Comparison of ENCODE assay signal across 8 cellular contexts in the genomic region with DNA sequence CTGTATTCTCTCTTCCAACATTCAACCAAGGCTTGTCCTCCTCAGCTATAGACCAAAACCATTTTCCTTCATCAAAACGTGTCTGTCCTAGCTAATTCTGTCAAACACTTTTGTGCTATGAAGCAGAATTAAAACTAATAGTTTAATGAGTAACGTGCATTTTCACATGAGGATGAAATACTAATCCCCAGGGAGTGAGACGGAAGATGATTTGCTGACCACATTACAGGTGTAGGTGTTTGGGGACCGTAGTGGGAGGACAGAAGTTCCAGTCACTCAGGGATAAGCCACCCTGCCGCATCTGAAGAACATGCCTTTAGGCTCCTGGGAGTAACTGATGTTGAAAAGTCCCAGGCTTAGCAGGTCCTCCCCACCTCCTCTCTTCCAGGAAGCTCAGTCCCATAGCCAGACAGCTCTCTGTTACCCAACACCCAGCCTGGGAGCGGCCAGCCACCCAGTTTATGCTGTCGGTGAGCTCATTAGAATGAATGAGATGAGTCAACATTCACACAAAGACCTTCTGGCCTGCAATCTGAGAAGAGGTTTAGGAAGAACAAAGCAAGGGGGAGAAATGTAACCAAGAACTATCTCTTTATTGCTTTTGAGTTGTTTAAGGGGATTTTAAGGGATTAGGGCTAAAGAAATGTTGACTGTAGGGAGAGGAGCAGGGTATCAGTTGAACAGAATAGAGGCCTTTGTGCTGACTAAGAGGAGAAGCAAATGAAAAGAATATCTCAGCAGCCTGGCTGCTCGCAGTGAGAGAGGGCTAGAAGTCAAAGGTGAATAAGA.
DNase-seq lines count a peak whose midpoint lies in the region; ATAC-seq and TF ChIP-seq lines count a peak whose summit lies in the region.

No MANE protein-coding gene starts in this region.

- TF ChIP-seq CTCF in GM20000 (IDR thresholded peaks at IDR 0.05; ENCODE audit: extremely low read depth, missing control alignments), result no peak

- no peak overlapping the region for H3K27ac ChIP-seq in SJCRH30

- no peaks in the 10 kb centered on the region for H3K4me1 Mint-ChIP-seq in stimulated activated memory B cell treated with anti-CD40 and anti-IgM and Interleukin-4, amounts not matched to agents 10 μg/mL and 1 μg/mL and 100 μg/mL, for 72 hours

- H3K4me3 ChIP-seq in SJCRH30, result no peak overlapping the region

- peaks cover 11% of the 10 kb centered on the region for H3K27me3 ChIP-seq in SJCRH30

- H3K4me1 ChIP-seq in SJCRH30, result no peaks in the 10 kb centered on the region

- peak; percentile 53 for ATAC-seq in HG03558 (IDR thresholded peaks at IDR 0.05; ENCODE audit: extremely low read depth, unreplicated experiment)
- ATAC-seq in stimulated activated memory B cell treated with anti-CD40 and anti-IgM and Interleukin-4, amounts not matched to agents 10 μg/mL and 1 μg/mL and 100 μg/mL, for 72 hours, result peak; percentile 34

- no peaks in the 10 kb centered on the region for H3K9me3 ChIP-seq in SJCRH30 (replicated peaks)

- H3K36me3 ChIP-seq in SJCRH30, result no peaks in the 10 kb centered on the region

- peak; percentile 85 for DNase-seq in COLO829 (ENCODE audit: low spot score)
- peak; percentile 58 for DNase-seq in GM20000 (ENCODE audit: low spot score)
- DNase-seq in SJCRH30, result peak; percentile 65 to 79
- DNase-seq in activated T-cell treated with anti-CD3 and anti-CD28 coated beads, Interleukin-2, amount 50 U/mL, for 1 hour, result no peak
- DNase-seq in NCI-H1105 (lab: John Stamatoyannopoulos, UW), result no peak
- no peak for DNase-seq in GM19240 (ENCODE audit: insufficient read length, low spot score)

- no peaks in the 10 kb centered on the region for H3K36me3 Mint-ChIP-seq in stimulated activated memory B cell treated with anti-CD40 and anti-IgM and Interleukin-4, amounts not matched to agents 10 μg/mL and 1 μg/mL and 100 μg/mL, for 72 hours

- no peak overlapping the region for H3K27ac Mint-ChIP-seq in stimulated activated memory B cell treated with anti-CD40 and anti-IgM and Interleukin-4, amounts not matched to agents 10 μg/mL and 1 μg/mL and 100 μg/mL, for 72 hours

- H3K4me3 Mint-ChIP-seq in stimulated activated memory B cell treated with anti-CD40 and anti-IgM and Interleukin-4, amounts not matched to agents 10 μg/mL and 1 μg/mL and 100 μg/mL, for 72 hours, result no peak overlapping the region

- peaks cover 46% of the 10 kb centered on the region for H3K27me3 Mint-ChIP-seq in stimulated activated memory B cell treated with anti-CD40 and anti-IgM and Interleukin-4, amounts not matched to agents 10 μg/mL and 1 μg/mL and 100 μg/mL, for 72 hours

- no peaks in the 10 kb centered on the region for H3K9me3 Mint-ChIP-seq in stimulated activated memory B cell treated with anti-CD40 and anti-IgM and Interleukin-4, amounts not matched to agents 10 μg/mL and 1 μg/mL and 100 μg/mL, for 72 hours

Comparison
In these comparisons a context has a peak if more than half of its experiments do, and no peak if none do; other contexts are left out.
1. DNase-seq: peak in COLO829 (single experiment), GM20000 (single experiment) and SJCRH30 (2 of 2); none in activated T-cell treated with anti-CD3 and anti-CD28 coated beads, Interleukin-2, amount 50 U/mL, for 1 hour (single experiment), NCI-H1105 (single experiment) and GM19240 (single experiment).